Comparison of ENCODE assay signal across 12 cellular contexts in the genomic region with DNA sequence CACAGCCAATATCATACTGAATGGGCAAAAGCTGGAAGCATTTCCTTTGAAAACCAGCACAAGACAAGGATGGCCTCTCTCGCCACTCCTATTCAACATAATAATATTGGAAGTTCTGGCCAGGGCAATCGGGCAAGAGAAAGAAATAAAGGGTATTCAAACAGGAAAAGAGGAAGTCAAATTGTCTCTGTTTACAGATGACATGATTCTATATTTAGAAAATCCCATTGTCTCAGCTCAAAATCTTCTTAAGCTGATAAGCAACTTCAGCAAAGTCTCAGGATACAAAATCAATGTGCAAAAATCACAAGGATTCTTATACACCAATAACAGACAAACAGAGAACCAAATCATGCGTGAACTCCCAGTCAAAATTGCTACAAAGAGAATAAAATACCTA. TPM values are rescaled to one million over a fixed set of nuclear protein-coding genes. Genes with fewer than 3 reads are reported as not detected.
"Had no signal": no experiment of that assay in that cellular context is flagged by ENCODE, and none has a peak within 500 bp of the region (broad histone marks: within the 10 kb centered on the region; RNA-seq: fewer than 3 reads in every experiment).

No MANE protein-coding gene starts in this region.

RNA-seq across cellular contexts. Expression of a gene that starts 47.1 kb away (rescaled TPM):
- total RNA-seq: endodermal cell, esophagus mucosa, esophagus squamous epithelium, gastrocnemius medialis, heart right ventricle, left cardiac atrium, left ventricle myocardium superior, lower leg skin, mesenteric fat pad, mesothelial cell of epicardium, mucosa of descending colon, myocyte had no signal
- polyA plus RNA-seq: heart right ventricle had no signal
